In genomic region chr20:47544852-47545251, GRCh38 we compare ENCODE assay signal across 20 cellular contexts. TPM values are rescaled to one million over a fixed set of nuclear protein-coding genes. Genes with fewer than 3 reads are reported as not detected.
DNase-seq lines count a peak whose midpoint lies in the region; ATAC-seq and TF ChIP-seq lines count a peak whose summit lies in the region.
"Had no signal": no experiment of that assay in that cellular context is flagged by ENCODE, and none has a peak within 500 bp of the region (broad histone marks: within the 10 kb centered on the region; RNA-seq: fewer than 3 reads in every experiment).

No MANE protein-coding gene starts in this region.

- no peaks in the 10 kb centered on the region for H3K9me3 Mint-ChIP-seq in naive thymus-derived CD8-positive, alpha-beta T cell
- H3K9me3 Mint-ChIP-seq: activated naive CD4-positive, alpha-beta T cell treated with anti-CD3 and anti-CD28 coated beads, Interleukin-2, amount 50 U/mL, for 72 hours had no signal

- H3K27me3 Mint-ChIP-seq in naive thymus-derived CD8-positive, alpha-beta T cell, result no peaks in the 10 kb centered on the region

- no peak overlapping the region for H3K4me3 Mint-ChIP-seq in naive thymus-derived CD8-positive, alpha-beta T cell

- no peak for ATAC-seq in naive thymus-derived CD8-positive, alpha-beta T cell
- ATAC-seq in GM21367 (IDR thresholded peaks at IDR 0.05; ENCODE audit: unreplicated experiment), result no peak
- ATAC-seq: activated naive CD4-positive, alpha-beta T cell treated with anti-CD3 and anti-CD28 coated beads, Interleukin-2, amount 50 U/mL, for 72 hours; left lobe of liver; Right ventricle myocardium inferior had no signal

- H3K27ac ChIP-seq in VCaP, result peak overlapping the region; percentile 4; the same call in 1 of the 2 replicates
- H3K27ac ChIP-seq: right atrium auricular region had no signal

- H3K4me3 ChIP-seq in fibroblast of the aortic adventitia (ENCODE audit: low read depth, low read length), result no peak overlapping the region
- H3K4me3 ChIP-seq: breast epithelium, right atrium auricular region had no signal

- H3K36me3 Mint-ChIP-seq in naive thymus-derived CD8-positive, alpha-beta T cell, result peaks cover 0 to 29% (median 0%) of the 10 kb centered on the region in 3 donors

- DNase-seq in AG08395 (ENCODE audit: low spot score), result peak; percentile 38
- peak; percentile 71 for DNase-seq in EH (ENCODE audit: low read depth)
- peak; percentile 60 for DNase-seq in fibroblast of the aortic adventitia (ENCODE audit: low read depth)
- DNase-seq in naive thymus-derived CD8-positive, alpha-beta T cell, result no peak
- DNase-seq in NCI-H446 (lab: John Stamatoyannopoulos, UW), result no peak
- no peak for DNase-seq in DMS114 treated with DMSO at 0.1 percent for 48 hours (lab: John Stamatoyannopoulos, UW; ENCODE audit: unreplicated experiment)
- DNase-seq: activated CD4-positive, alpha-beta T cell treated with anti-CD3 and anti-CD28 coated beads, Interleukin-2, amount 50 U/mL, for 1 hour; activated T-cell treated with anti-CD3 and anti-CD28 coated beads for 4 hours; Caco-2; GOT3; NCI-H1105; NCI-H2081 treated with DMSO at 0.1 percent for 48 hours; nucleus accumbens had no signal

- POLR2A ChIA-PET in naive thymus-derived CD8-positive, alpha-beta T cell (lab: Charles Lee), result interaction anchor here (0.6 to 1.8 kb wide), 4 partner anchors 43 to 161 kb away, joined by 3 to 7 read pairs (median 4); partner anchors contain the start of gene NCOA3

- peaks cover 29 to 75% (median 70%) of the 10 kb centered on the region in 4 donors for H3K4me1 Mint-ChIP-seq in naive thymus-derived CD8-positive, alpha-beta T cell

- TF ChIP-seq CTCF in VCaP (conservative IDR thresholded peaks at IDR 0.05) (no peak), fibroblast of the aortic adventitia (IDR thresholded peaks at IDR 0.05; ENCODE audit: insufficient read depth, low read length) (no peak)

- H3K27ac Mint-ChIP-seq in naive thymus-derived CD8-positive, alpha-beta T cell, result peak overlapping the region in 2 of 10 donors; percentile 69 to 77

RNA-seq across cellular contexts. Expression of gene NCOA3, which starts 43.2 kb away (rescaled TPM):
- 29.8 and 53.3 TPM in 2 replicates for total RNA-seq in fibroblast of the aortic adventitia (ENCODE audit: low replicate concordance)
- 100 to 1,000 TPM in 1 of 2 experiments, 10 to 100 TPM in 1; 92.0 to 106 TPM for total RNA-seq in naive thymus-derived CD8-positive, alpha-beta T cell
- polyA plus RNA-seq in naive thymus-derived CD8-positive, alpha-beta T cell, result 10 to 100 TPM; 18.4 to 27.8 (median 20.1) TPM

Comparison
In these comparisons a context has a peak if more than half of its experiments do, and no peak if none do; other contexts are left out.
1. DNase-seq: peak in AG08395 (single experiment), EH (single experiment) and fibroblast of the aortic adventitia (single experiment); none in naive thymus-derived CD8-positive, alpha-beta T cell (0 of 10), NCI-H446 (0 of 2) and DMS114 treated with DMSO at 0.1 percent for 48 hours (single experiment).